3 cellular contexts compared by ENCODE assay signal in genomic region chr9:106875548-106875947, GRCh38.
TF ChIP-seq lines count a peak whose summit lies in the region.

No MANE protein-coding gene starts in this region.

TF ChIP-seq in SK-N-SH, 30 proteins besides CTCF, POLR2A, EP300 and RAD21 (continued from another document):
- peak; percentile 16; the same call in 1 of the 2 replicates for TF ChIP-seq PBX3 (IDR thresholded peaks at IDR 0.05)

TF ChIP-seq in SK-N-SH treated with all-trans-retinoic acid at 6 μM for 48 hours, 23 proteins besides CTCF, POLR2A, EP300 and RAD21 (continued from another document):
- TF ChIP-seq, protein P1, sequence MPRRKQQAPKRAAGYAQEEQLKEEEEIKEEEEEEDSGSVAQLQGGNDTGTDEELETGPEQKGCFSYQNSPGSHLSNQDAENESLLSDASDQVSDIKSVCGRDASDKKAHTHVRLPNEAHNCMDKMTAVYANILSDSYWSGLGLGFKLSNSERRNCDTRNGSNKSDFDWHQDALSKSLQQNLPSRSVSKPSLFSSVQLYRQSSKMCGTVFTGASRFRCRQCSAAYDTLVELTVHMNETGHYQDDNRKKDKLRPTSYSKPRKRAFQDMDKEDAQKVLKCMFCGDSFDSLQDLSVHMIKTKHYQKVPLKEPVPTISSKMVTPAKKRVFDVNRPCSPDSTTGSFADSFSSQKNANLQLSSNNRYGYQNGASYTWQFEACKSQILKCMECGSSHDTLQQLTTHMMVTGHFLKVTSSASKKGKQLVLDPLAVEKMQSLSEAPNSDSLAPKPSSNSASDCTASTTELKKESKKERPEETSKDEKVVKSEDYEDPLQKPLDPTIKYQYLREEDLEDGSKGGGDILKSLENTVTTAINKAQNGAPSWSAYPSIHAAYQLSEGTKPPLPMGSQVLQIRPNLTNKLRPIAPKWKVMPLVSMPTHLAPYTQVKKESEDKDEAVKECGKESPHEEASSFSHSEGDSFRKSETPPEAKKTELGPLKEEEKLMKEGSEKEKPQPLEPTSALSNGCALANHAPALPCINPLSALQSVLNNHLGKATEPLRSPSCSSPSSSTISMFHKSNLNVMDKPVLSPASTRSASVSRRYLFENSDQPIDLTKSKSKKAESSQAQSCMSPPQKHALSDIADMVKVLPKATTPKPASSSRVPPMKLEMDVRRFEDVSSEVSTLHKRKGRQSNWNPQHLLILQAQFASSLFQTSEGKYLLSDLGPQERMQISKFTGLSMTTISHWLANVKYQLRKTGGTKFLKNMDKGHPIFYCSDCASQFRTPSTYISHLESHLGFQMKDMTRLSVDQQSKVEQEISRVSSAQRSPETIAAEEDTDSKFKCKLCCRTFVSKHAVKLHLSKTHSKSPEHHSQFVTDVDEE (CRISPR knock-in tag; IDR thresholded peaks at IDR 0.05) = no peak
- TF ChIP-seq RARB (CRISPR knock-in tag; IDR thresholded peaks at IDR 0.05) (no peak), TCF4 (CRISPR knock-in tag; IDR thresholded peaks at IDR 0.05; ENCODE audit: borderline replicate concordance) (no peak), PATZ1 (CRISPR knock-in tag; IDR thresholded peaks at IDR 0.05; ENCODE audit: borderline replicate concordance) (no peak), ZFP30 (CRISPR knock-in tag; IDR thresholded peaks at IDR 0.05) (no peak)

TF ChIP-seq in WTC11, 78 proteins besides CTCF, POLR2A, EP300 and RAD21 (continued from another document):
- no peak for TF ChIP-seq E2F5 (CRISPR knock-in tag; IDR thresholded peaks at IDR 0.05)
- no peak for TF ChIP-seq ZNF416 (CRISPR knock-in tag; IDR thresholded peaks at IDR 0.05)
- TF ChIP-seq, protein P2, sequence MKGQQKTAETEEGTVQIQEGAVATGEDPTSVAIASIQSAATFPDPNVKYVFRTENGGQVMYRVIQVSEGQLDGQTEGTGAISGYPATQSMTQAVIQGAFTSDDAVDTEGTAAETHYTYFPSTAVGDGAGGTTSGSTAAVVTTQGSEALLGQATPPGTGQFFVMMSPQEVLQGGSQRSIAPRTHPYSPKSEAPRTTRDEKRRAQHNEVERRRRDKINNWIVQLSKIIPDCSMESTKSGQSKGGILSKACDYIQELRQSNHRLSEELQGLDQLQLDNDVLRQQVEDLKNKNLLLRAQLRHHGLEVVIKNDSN (CRISPR knock-in tag; IDR thresholded peaks at IDR 0.05) = no peak
- TF ChIP-seq, protein P3, sequence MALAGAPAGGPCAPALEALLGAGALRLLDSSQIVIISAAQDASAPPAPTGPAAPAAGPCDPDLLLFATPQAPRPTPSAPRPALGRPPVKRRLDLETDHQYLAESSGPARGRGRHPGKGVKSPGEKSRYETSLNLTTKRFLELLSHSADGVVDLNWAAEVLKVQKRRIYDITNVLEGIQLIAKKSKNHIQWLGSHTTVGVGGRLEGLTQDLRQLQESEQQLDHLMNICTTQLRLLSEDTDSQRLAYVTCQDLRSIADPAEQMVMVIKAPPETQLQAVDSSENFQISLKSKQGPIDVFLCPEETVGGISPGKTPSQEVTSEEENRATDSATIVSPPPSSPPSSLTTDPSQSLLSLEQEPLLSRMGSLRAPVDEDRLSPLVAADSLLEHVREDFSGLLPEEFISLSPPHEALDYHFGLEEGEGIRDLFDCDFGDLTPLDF (CRISPR knock-in tag; IDR thresholded peaks at IDR 0.05) = no peak
- no peak for TF ChIP-seq TP53 (CRISPR knock-in tag; IDR thresholded peaks at IDR 0.05)
